In the genomic region with DNA sequence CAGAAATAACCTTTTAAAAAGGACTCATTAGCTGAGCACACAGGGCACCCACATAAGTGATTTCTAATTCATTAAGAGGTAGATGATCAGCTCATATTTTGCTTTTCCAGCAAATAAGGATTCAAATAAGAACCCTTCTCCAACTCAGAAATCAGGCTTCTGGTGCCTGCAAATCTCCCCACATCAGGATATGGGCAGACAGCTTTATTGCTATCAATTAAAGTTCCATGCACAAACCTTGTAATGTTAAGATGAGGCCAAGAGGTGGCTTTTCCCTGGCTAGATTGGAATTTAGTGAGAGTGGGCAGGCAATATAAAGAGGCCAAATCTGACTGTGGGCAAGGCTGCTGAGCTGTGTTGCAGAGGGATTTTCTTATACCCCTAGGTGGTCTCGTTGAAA, we compare ENCODE assay signal across 16 cellular contexts.
DNase-seq lines count a peak whose midpoint lies in the region; ATAC-seq, FAIRE-seq and TF ChIP-seq lines count a peak whose summit lies in the region.
"Had no signal": no experiment of that assay in that cellular context is flagged by ENCODE, and none has a peak within 500 bp of the region (broad histone marks: within the 10 kb centered on the region; RNA-seq: fewer than 3 reads in every experiment).

No MANE protein-coding gene starts in this region.

- H3K79me2 ChIP-seq in HepG2 (ENCODE audit: insufficient read depth, low read length) (no peaks in the 10 kb centered on the region), fibroblast of lung (ENCODE audit: control insufficient read depth, insufficient read depth, low read length) (peaks cover 33% of the 10 kb centered on the region), parathyroid adenoma (no peaks in the 10 kb centered on the region)

- CTCF ChIA-PET in HepG2 (lab: Yijun Ruan, JAX; ENCODE audit: low intra/inter-chr PET ratio, low total read pairs), result no interaction called here

- TF ChIP-seq EP300 in HepG2 (IDR thresholded peaks at IDR 0.05; ENCODE audit: low read depth in 2 of 2, low read length in 2 of 2) (no peak), HepG2 (CRISPR knock-in tag; IDR thresholded peaks at IDR 0.05; ENCODE audit: borderline replicate concordance) (no peak)

- 62% methylated on average over 1 of the region's 1 CpG for WGBS in liver
- WGBS in HepG2 (ENCODE audit: low lambda C conversion rate), result 0% methylated on average over 1 of the region's 1 CpG
- WGBS in aorta, 2 donors, result 20 to 43% methylated on average over 1 of the region's 1 CpG

- BruUV-seq in HepG2 (replicated peaks; lab: Mats Ljungman, UMichigan), result no TSS peak

- H3K36me3 ChIP-seq in liver (ENCODE audit: control insufficient read depth in 4 of 4, insufficient read depth in 3 of 4, low read depth in 1 of 4, low read length in 3 of 4) (no peaks in the 10 kb centered on the region), HepG2 (replicated peaks in 1 of 2; ENCODE audit: control insufficient read depth in 1 of 2, insufficient read depth in 2 of 2, low read length in 2 of 2) (no peaks in the 10 kb centered on the region), fibroblast of lung (ENCODE audit: control insufficient read depth, insufficient read depth, low read length) (no peaks in the 10 kb centered on the region), parathyroid adenoma (ENCODE audit: control insufficient read depth, insufficient read depth, low read length) (no peaks in the 10 kb centered on the region), aorta (ENCODE audit: control insufficient read depth in 1 of 2, insufficient read depth in 2 of 2, low read length in 1 of 2) (no peaks in the 10 kb centered on the region)

- H3K4me1 ChIP-seq in liver (ENCODE audit: control insufficient read depth in 4 of 4, insufficient read depth in 4 of 4, low read length in 3 of 4) (peaks cover 0 to 6% (median 0%) of the 10 kb centered on the region in 4 donors), HepG2 (ENCODE audit: insufficient read depth, low read length) (peaks cover 14% of the 10 kb centered on the region), fibroblast of lung (ENCODE audit: control insufficient read depth, extremely low read depth, insufficient read depth, low read length) (peaks cover 51% of the 10 kb centered on the region), parathyroid adenoma (peaks cover 3% of the 10 kb centered on the region), aorta (ENCODE audit: control insufficient read depth in 1 of 2, insufficient read depth in 2 of 2, low read length in 2 of 2) (peaks cover 4 to 9% of the 10 kb centered on the region in 2 donors)

- no peak for TF ChIP-seq POLR2A in HepG2 (IDR thresholded peaks at IDR 0.05; ENCODE audit: insufficient read depth in 1 of 2, low read depth in 2 of 2, low read length in 2 of 2)

- FAIRE-seq in HepG2 (lab: Jason Lieb, UNC), result no peak
- FAIRE-seq: islet of Langerhans had no signal

- in situ Hi-C loops in HepG2 (cut with HindIII; ENCODE audit: extremely low pct_ligation_motif_present, low pct_unique_long_range_greater_than_20kb), result no loop called here

- H3K4me3 ChIP-seq in liver (ENCODE audit: low read depth in 1 of 3, low read length in 3 of 3), result no peak overlapping the region
- H3K4me3 ChIP-seq in HepG2 (replicated peaks in 1 of 3; ENCODE audit: insufficient read depth in 1 of 3, low read depth in 2 of 3, low read length in 3 of 3), result no peak overlapping the region
- no peak overlapping the region for H3K4me3 ChIP-seq in fibroblast of lung (replicated peaks in 1 of 4; ENCODE audit: control extremely low read depth in 1 of 4, insufficient read depth in 1 of 4, low read depth in 3 of 4, low read length in 4 of 4)
- H3K4me3 ChIP-seq in parathyroid adenoma (ENCODE audit: low read depth, low read length), result no peak overlapping the region
- H3K4me3 ChIP-seq in aorta (ENCODE audit: low read length in 2 of 2), result no peak overlapping the region

- POLR2A ChIA-PET in HepG2 (lab: Yijun Ruan, JAX), result no interaction called here

- H2AFZ ChIP-seq in HepG2 (ENCODE audit: low read length), result no peak overlapping the region
- no peak overlapping the region for H2AFZ ChIP-seq in fibroblast of lung (ENCODE audit: low read length)
- no peak overlapping the region for H2AFZ ChIP-seq in parathyroid adenoma

- no peaks in the 10 kb centered on the region for H3K9me3 ChIP-seq in liver (ENCODE audit: control insufficient read depth in 4 of 4, low read length in 3 of 4)
- no peaks in the 10 kb centered on the region for H3K9me3 ChIP-seq in HepG2 (ENCODE audit: low read length)
- H3K9me3 ChIP-seq in fibroblast of lung (ENCODE audit: control insufficient read depth, insufficient read depth, low read depth, low read length), result no peaks in the 10 kb centered on the region
- H3K9me3 ChIP-seq in parathyroid adenoma (ENCODE audit: control insufficient read depth, low read length), result no peaks in the 10 kb centered on the region
- no peaks in the 10 kb centered on the region for H3K9me3 ChIP-seq in aorta (ENCODE audit: control insufficient read depth, low read length)

- no peak for TF ChIP-seq CTCF in liver (IDR thresholded peaks at IDR 0.05; ENCODE audit: low read depth, low read length, missing input control)
- no peak for TF ChIP-seq CTCF in HepG2 (CRISPR knock-in tag; IDR thresholded peaks at IDR 0.05)
- no peak for TF ChIP-seq CTCF in fibroblast of lung (conservative IDR thresholded peaks at IDR 0.05 in 1 of 2, IDR thresholded peaks at IDR 0.05 in 1 of 2; ENCODE audit: low read depth in 1 of 2, low read length in 2 of 2)
- no peak for TF ChIP-seq CTCF in parathyroid adenoma (IDR thresholded peaks at IDR 0.05)

- DNase-seq in HepG2 (ENCODE audit: low spot score), result no peak
- DNase-seq in fibroblast of lung (ENCODE audit: low read depth in 2 of 2), result no peak
- no peak for DNase-seq in aorta
- DNase-seq in NCI-H2081 treated with DMSO at 0.1 percent for 48 hours (lab: John Stamatoyannopoulos, UW), result no peak
- no peak for DNase-seq in AG20443 (ENCODE audit: low spot score)
- DNase-seq: CD8-positive, alpha-beta T cell; KG1; NCI-H1092; NCI-H2171; NCI-H748 treated with DMSO at 0.1 percent for 48 hours; stimulated activated naive CD4-positive, alpha-beta T cell treated with Interleukin-2 at 50 U/mL for 16 hours; T-helper 17 cell had no signal

- peak overlapping the region; percentile 13 to 31 for H3K27ac ChIP-seq in liver (ENCODE audit: low read depth in 1 of 2, low read length in 2 of 2)
- no peak overlapping the region for H3K27ac ChIP-seq in HepG2 (ENCODE audit: extremely low read length, insufficient read depth, low read length)
- peak overlapping the region; percentile 92 for H3K27ac ChIP-seq in fibroblast of lung (ENCODE audit: insufficient read depth, low read length)
- H3K27ac ChIP-seq in parathyroid adenoma, result peak overlapping the region; percentile 34
- H3K27ac ChIP-seq in aorta (ENCODE audit: low read depth in 1 of 2, low read length in 2 of 2), result peak overlapping the region; percentile 49 to 88

- H3K27me3 ChIP-seq in liver (ENCODE audit: control insufficient read depth in 4 of 4, insufficient read depth in 4 of 4, low read length in 3 of 4), result no peaks in the 10 kb centered on the region
- peaks cover 8 to 26% of the 10 kb centered on the region in 2 experiments; a peak in 4 of 5 replicates for H3K27me3 ChIP-seq in HepG2 (ENCODE audit: control insufficient read depth in 1 of 2, insufficient read depth in 2 of 2, low read length in 2 of 2)
- no peaks in the 10 kb centered on the region for H3K27me3 ChIP-seq in fibroblast of lung (ENCODE audit: control insufficient read depth, insufficient read depth, low read length)
- no peaks in the 10 kb centered on the region for H3K27me3 ChIP-seq in parathyroid adenoma (ENCODE audit: control insufficient read depth, insufficient read depth, low read length)
- no peaks in the 10 kb centered on the region for H3K27me3 ChIP-seq in aorta (ENCODE audit: control insufficient read depth in 1 of 2, insufficient read depth in 2 of 2, low read length in 1 of 2)

- intact Hi-C loops in HepG2 (cut with micrococcal nuclease; ENCODE audit: unreplicated experiment) (no loop called here), aorta (cut with DNase I) (loop anchor here (5.0 to 10.0 kb wide), 3 partner anchors 115 to 195 kb away; a partner anchor contains a TSS)

- H3K9ac ChIP-seq in liver (ENCODE audit: low read depth in 1 of 2, low read length in 2 of 2) (no peak overlapping the region), HepG2 (ENCODE audit: insufficient read depth, low read depth, low read length) (no peak overlapping the region), fibroblast of lung (ENCODE audit: insufficient read depth, low read length) (peak overlapping the region; percentile 10), parathyroid adenoma (no peak overlapping the region)

- ATAC-seq in HepG2 (no peak), aorta (ENCODE audit: low FRiP score) (no peak), HG03025 (IDR thresholded peaks at IDR 0.05; ENCODE audit: low FRiP score, unreplicated experiment) (no peak)
- ATAC-seq: CD8-positive, alpha-beta T cell; T-helper 17 cell had no signal

- no peaks in the 10 kb centered on the region for H4K20me1 ChIP-seq in HepG2 (ENCODE audit: insufficient read depth, low read length)
- no peaks in the 10 kb centered on the region for H4K20me1 ChIP-seq in fibroblast of lung (ENCODE audit: control insufficient read depth, extremely low read depth, insufficient read depth, low read length)

- H3K4me2 ChIP-seq in HepG2 (ENCODE audit: low read depth, low read length) (no peak overlapping the region), fibroblast of lung (ENCODE audit: extremely low read depth, insufficient read depth, low read length) (peak overlapping the region; percentile 36), parathyroid adenoma (ENCODE audit: low read length) (no peak overlapping the region)

- TF ChIP-seq RAD21 in liver (IDR thresholded peaks at IDR 0.05) (no peak), HepG2 (CRISPR knock-in tag; IDR thresholded peaks at IDR 0.05) (no peak)

TF ChIP-seq in liver, 16 proteins besides CTCF, POLR2A, EP300 and RAD21 (continues in another document):
- TF ChIP-seq FOXA1 (IDR thresholded peaks at IDR 0.05), result no peak
- no peak for TF ChIP-seq RXRA (IDR thresholded peaks at IDR 0.05)
- TF ChIP-seq JUND (IDR thresholded peaks at IDR 0.05), result no peak
- no peak for TF ChIP-seq SP1 (IDR thresholded peaks at IDR 0.05)

TF ChIP-seq in HepG2, 621 proteins besides CTCF, POLR2A, EP300 and RAD21 (continues in another document):
- TF ChIP-seq, protein P1, sequence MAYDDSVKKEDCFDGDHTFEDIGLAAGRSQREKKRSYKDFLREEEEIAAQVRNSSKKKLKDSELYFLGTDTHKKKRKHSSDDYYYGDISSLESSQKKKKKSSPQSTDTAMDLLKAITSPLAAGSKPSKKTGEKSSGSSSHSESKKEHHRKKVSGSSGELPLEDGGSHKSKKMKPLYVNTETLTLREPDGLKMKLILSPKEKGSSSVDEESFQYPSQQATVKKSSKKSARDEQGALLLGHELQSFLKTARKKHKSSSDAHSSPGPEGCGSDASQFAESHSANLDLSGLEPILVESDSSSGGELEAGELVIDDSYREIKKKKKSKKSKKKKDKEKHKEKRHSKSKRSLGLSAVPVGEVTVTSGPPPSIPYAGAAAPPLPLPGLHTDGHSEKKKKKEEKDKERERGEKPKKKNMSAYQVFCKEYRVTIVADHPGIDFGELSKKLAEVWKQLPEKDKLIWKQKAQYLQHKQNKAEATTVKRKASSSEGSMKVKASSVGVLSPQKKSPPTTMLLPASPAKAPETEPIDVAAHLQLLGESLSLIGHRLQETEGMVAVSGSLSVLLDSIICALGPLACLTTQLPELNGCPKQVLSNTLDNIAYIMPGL (CRISPR knock-in tag; IDR thresholded peaks at IDR 0.05; ENCODE audit: borderline replicate concordance in 1 of 2, low read depth in 1 of 2), result no peak
- no peak for TF ChIP-seq ZNF75D (CRISPR knock-in tag; IDR thresholded peaks at IDR 0.05; ENCODE audit: borderline replicate concordance)
